Comparison of ENCODE assay signal across 8 cellular contexts in the genomic region with DNA sequence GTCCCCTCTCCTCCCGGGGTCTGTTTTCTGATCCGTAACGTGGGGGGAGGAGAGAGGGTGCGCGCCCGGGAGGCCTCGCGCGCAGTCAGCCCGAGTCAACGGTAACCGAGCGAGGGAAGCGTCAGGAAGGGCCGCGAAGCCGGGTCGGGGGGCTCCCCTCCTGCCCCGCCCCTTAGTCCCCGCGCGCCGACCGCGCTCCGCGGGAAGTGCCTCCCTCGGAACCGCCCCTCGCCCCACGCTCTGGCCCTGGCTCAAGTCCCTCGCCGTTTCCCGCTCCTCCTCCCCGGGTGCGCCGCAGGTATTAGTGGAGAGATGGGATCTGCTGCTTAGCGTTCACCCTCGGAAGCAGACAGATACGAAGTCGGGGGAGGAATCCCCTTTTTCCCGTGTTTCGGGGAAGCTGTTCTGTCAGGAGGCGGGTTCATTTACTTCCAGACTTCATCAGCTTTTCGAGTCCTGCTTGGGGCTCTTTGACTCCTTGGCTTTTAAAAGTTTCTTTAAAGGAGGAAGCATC.
A peak's percentile ranks its signal among the peaks of the same experiment; 100 is the strongest.
DNase-seq lines count a peak whose midpoint lies in the region; ATAC-seq and TF ChIP-seq lines count a peak whose summit lies in the region.

No MANE protein-coding gene starts in this region.

- peak overlapping the region; percentile 71 for H2AFZ ChIP-seq in ACC112 (ENCODE audit: low read length, unreplicated experiment)

- H3K79me2 ChIP-seq in ACC112 (ENCODE audit: control insufficient read depth, insufficient read depth, low read length, unreplicated experiment): peaks cover 51% of the 10 kb centered on the region

- no peaks in the 10 kb centered on the region for H3K9me3 ChIP-seq in iPS-20b (ENCODE audit: insufficient read depth, low read depth, low read length)

- H3K4me1 ChIP-seq in ACC112 (ENCODE audit: control insufficient read depth, insufficient read depth, low read length, unreplicated experiment) (peaks cover 12% of the 10 kb centered on the region), iPS-20b (ENCODE audit: insufficient read depth, low read length) (peaks cover 31% of the 10 kb centered on the region)

- no peak for TF ChIP-seq CTCF in astrocyte of the cerebellum (IDR thresholded peaks at IDR 0.05; ENCODE audit: low read depth, low read length, missing control alignments)

- H3K4me3 ChIP-seq in ACC112 (ENCODE audit: low read depth, low read length): peak overlapping the region; percentile 98
- H3K4me3 ChIP-seq in astrocyte of the cerebellum (ENCODE audit: low read depth, low read length): peak overlapping the region; percentile 92
- peak overlapping the region; percentile 99 for H3K4me3 ChIP-seq in iPS-20b (ENCODE audit: low read length)

- in situ Hi-C loops in astrocyte of the cerebellum (cut with HindIII; ENCODE audit: low sequenced_read_pairs): loop anchor here (5.0 kb wide), 1 partner anchor 73 kb away; no protein-coding TSS in a partner anchor

- H3K9ac ChIP-seq in iPS-20b (ENCODE audit: low read depth, low read length): peak overlapping the region; percentile 99

- no peaks in the 10 kb centered on the region for H3K27me3 ChIP-seq in ACC112 (ENCODE audit: insufficient read depth, low read length)
- H3K27me3 ChIP-seq in iPS-20b (ENCODE audit: insufficient read depth, low read length): no peaks in the 10 kb centered on the region

- peak; percentile 15 for ATAC-seq in GM18520 (IDR thresholded peaks at IDR 0.05; ENCODE audit: unreplicated experiment)
- ATAC-seq in HG03354 (IDR thresholded peaks at IDR 0.05; ENCODE audit: poor library complexity, severe bottlenecking, unreplicated experiment): peak; percentile 34
- peak; percentile 58 for ATAC-seq in SK-N-SH treated with all-trans-retinoic acid at 6 μM for 48 hours

- H3K36me3 ChIP-seq in ACC112 (ENCODE audit: insufficient read depth, low read length): peaks cover 9% of the 10 kb centered on the region; the same call in 1 of the 2 replicates
- H3K36me3 ChIP-seq in iPS-20b (ENCODE audit: insufficient read depth, low read depth, low read length): peaks cover 32% of the 10 kb centered on the region

- DNase-seq in astrocyte of the cerebellum (ENCODE audit: low read depth) (no peak), DMS153 treated with DMSO at 0.1 percent for 48 hours (lab: John Stamatoyannopoulos, UW; ENCODE audit: unreplicated experiment) (no peak)
- DNase-seq in stimulated activated CD4-positive, alpha-beta T cell treated with anti-CD3 and anti-CD28 coated beads, Interleukin-15, amount 100 ng/mL, for 24 hours: peak; percentile 63

- H3K27ac ChIP-seq in ACC112 (ENCODE audit: low read depth, low read length) (peak overlapping the region; percentile 82), iPS-20b (ENCODE audit: low read length) (peak overlapping the region; percentile 92)

TF ChIP-seq in SK-N-SH treated with all-trans-retinoic acid at 6 μM for 48 hours, 23 proteins besides CTCF, POLR2A, EP300 and RAD21:
- TF ChIP-seq CSDC2 (CRISPR knock-in tag; IDR thresholded peaks at IDR 0.05): no peak
- TF ChIP-seq ARNTL (CRISPR knock-in tag; IDR thresholded peaks at IDR 0.05; ENCODE audit: borderline replicate concordance, low read depth): no peak
- no peak for TF ChIP-seq ISL1 (CRISPR knock-in tag; IDR thresholded peaks at IDR 0.05)
- TF ChIP-seq, protein P1, sequence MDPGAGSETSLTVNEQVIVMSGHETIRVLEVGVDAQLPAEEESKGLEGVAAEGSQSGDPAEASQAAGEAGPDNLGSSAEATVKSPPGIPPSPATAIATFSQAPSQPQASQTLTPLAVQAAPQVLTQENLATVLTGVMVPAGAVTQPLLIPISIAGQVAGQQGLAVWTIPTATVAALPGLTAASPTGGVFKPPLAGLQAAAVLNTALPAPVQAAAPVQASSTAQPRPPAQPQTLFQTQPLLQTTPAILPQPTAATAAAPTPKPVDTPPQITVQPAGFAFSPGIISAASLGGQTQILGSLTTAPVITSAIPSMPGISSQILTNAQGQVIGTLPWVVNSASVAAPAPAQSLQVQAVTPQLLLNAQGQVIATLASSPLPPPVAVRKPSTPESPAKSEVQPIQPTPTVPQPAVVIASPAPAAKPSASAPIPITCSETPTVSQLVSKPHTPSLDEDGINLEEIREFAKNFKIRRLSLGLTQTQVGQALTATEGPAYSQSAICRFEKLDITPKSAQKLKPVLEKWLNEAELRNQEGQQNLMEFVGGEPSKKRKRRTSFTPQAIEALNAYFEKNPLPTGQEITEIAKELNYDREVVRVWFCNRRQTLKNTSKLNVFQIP (CRISPR knock-in tag; IDR thresholded peaks at IDR 0.05; ENCODE audit: borderline replicate concordance, low read depth): no peak
- no peak for TF ChIP-seq TOX (CRISPR knock-in tag; IDR thresholded peaks at IDR 0.05; ENCODE audit: borderline replicate concordance)
- no peak for TF ChIP-seq ZNF8 (CRISPR knock-in tag; IDR thresholded peaks at IDR 0.05)
- no peak for TF ChIP-seq PPARA (CRISPR knock-in tag; IDR thresholded peaks at IDR 0.05; ENCODE audit: borderline replicate concordance)
- TF ChIP-seq, protein P2, sequence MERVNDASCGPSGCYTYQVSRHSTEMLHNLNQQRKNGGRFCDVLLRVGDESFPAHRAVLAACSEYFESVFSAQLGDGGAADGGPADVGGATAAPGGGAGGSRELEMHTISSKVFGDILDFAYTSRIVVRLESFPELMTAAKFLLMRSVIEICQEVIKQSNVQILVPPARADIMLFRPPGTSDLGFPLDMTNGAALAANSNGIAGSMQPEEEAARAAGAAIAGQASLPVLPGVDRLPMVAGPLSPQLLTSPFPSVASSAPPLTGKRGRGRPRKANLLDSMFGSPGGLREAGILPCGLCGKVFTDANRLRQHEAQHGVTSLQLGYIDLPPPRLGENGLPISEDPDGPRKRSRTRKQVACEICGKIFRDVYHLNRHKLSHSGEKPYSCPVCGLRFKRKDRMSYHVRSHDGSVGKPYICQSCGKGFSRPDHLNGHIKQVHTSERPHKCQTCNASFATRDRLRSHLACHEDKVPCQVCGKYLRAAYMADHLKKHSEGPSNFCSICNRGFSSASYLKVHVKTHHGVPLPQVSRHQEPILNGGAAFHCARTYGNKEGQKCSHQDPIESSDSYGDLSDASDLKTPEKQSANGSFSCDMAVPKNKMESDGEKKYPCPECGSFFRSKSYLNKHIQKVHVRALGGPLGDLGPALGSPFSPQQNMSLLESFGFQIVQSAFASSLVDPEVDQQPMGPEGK (CRISPR knock-in tag; IDR thresholded peaks at IDR 0.05; ENCODE audit: borderline replicate concordance): no peak
- TF ChIP-seq GLIS3 (CRISPR knock-in tag; IDR thresholded peaks at IDR 0.05): no peak
- TF ChIP-seq, protein P3, sequence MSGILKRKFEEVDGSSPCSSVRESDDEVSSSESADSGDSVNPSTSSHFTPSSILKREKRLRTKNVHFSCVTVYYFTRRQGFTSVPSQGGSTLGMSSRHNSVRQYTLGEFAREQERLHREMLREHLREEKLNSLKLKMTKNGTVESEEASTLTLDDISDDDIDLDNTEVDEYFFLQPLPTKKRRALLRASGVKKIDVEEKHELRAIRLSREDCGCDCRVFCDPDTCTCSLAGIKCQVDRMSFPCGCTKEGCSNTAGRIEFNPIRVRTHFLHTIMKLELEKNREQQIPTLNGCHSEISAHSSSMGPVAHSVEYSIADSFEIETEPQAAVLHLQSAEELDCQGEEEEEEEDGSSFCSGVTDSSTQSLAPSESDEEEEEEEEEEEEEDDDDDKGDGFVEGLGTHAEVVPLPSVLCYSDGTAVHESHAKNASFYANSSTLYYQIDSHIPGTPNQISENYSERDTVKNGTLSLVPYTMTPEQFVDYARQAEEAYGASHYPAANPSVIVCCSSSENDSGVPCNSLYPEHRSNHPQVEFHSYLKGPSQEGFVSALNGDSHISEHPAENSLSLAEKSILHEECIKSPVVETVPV (CRISPR knock-in tag; IDR thresholded peaks at IDR 0.05): no peak
- TF ChIP-seq ZC3H10 (CRISPR knock-in tag; IDR thresholded peaks at IDR 0.05): no peak
- TF ChIP-seq ZFP30 (CRISPR knock-in tag; IDR thresholded peaks at IDR 0.05): no peak
- TF ChIP-seq ZNF565 (CRISPR knock-in tag; conservative IDR thresholded peaks at IDR 0.05; ENCODE audit: low read depth): no peak
- TF ChIP-seq ZFP3 (CRISPR knock-in tag; IDR thresholded peaks at IDR 0.05): no peak
- no peak for TF ChIP-seq TCF4 (CRISPR knock-in tag; IDR thresholded peaks at IDR 0.05; ENCODE audit: borderline replicate concordance)
- no peak for TF ChIP-seq RARB (CRISPR knock-in tag; IDR thresholded peaks at IDR 0.05)
- TF ChIP-seq, protein P4, sequence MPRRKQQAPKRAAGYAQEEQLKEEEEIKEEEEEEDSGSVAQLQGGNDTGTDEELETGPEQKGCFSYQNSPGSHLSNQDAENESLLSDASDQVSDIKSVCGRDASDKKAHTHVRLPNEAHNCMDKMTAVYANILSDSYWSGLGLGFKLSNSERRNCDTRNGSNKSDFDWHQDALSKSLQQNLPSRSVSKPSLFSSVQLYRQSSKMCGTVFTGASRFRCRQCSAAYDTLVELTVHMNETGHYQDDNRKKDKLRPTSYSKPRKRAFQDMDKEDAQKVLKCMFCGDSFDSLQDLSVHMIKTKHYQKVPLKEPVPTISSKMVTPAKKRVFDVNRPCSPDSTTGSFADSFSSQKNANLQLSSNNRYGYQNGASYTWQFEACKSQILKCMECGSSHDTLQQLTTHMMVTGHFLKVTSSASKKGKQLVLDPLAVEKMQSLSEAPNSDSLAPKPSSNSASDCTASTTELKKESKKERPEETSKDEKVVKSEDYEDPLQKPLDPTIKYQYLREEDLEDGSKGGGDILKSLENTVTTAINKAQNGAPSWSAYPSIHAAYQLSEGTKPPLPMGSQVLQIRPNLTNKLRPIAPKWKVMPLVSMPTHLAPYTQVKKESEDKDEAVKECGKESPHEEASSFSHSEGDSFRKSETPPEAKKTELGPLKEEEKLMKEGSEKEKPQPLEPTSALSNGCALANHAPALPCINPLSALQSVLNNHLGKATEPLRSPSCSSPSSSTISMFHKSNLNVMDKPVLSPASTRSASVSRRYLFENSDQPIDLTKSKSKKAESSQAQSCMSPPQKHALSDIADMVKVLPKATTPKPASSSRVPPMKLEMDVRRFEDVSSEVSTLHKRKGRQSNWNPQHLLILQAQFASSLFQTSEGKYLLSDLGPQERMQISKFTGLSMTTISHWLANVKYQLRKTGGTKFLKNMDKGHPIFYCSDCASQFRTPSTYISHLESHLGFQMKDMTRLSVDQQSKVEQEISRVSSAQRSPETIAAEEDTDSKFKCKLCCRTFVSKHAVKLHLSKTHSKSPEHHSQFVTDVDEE (CRISPR knock-in tag; IDR thresholded peaks at IDR 0.05): no peak
- TF ChIP-seq BACH2 (CRISPR knock-in tag; IDR thresholded peaks at IDR 0.05; ENCODE audit: borderline replicate concordance): no peak
- TF ChIP-seq OSR1 (CRISPR knock-in tag; IDR thresholded peaks at IDR 0.05): no peak
